1 cellular context compared by ENCODE assay signal in the genomic region with DNA sequence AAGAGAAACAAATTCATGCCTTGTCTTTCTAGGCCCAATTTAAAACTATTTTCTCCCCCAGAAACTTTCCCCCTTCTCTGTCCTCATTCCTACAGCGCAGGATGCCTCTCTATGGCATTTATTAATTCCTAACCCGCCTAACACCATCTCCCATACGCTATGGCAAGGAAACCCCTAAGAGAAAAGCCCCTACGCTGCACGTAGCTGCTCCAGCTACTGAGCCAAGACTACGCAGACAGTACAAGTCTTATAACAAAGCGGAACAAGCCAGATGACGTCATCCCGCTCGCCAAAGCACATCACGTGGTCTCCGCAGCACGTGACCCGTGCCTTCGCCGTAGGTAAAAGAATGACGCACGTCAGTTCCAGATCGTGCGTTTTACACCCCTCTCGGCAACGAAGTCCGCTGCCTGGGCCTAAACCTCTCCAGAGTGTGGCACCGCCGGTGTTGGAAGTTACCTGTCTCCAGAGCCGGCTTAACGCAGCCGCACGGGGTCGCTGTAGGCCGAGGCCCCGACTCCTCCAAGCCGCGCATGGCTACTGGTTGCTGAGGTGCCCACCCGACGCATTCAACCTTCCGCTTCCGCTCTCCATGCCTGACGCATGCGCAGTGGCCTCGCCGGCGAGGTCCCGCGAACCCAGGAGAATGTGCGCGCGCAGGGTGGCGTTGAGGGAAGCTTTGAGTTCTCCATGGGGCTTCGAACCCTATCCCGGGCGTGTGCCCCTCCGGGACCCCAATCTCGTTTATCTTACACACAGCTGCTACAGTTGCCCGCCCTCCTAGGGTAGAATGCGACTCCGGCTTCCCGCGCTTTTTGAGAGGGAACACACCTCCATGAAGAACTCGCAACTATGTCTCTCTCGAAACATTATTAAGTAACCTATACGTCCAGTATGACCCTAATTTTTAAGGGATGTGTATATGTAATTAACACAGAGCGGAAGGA.
TF ChIP-seq lines count a peak whose summit lies in the region.

TSS of gene TRMO (minus strand) at position 542 of the 947 bp plus-strand sequence. CDS start at position 535, 7 bp downstream.

TF ChIP-seq in GM12878, 131 proteins besides CTCF, POLR2A, EP300 and RAD21 (continued from another document and continues in another):
- TF ChIP-seq, protein P1, sequence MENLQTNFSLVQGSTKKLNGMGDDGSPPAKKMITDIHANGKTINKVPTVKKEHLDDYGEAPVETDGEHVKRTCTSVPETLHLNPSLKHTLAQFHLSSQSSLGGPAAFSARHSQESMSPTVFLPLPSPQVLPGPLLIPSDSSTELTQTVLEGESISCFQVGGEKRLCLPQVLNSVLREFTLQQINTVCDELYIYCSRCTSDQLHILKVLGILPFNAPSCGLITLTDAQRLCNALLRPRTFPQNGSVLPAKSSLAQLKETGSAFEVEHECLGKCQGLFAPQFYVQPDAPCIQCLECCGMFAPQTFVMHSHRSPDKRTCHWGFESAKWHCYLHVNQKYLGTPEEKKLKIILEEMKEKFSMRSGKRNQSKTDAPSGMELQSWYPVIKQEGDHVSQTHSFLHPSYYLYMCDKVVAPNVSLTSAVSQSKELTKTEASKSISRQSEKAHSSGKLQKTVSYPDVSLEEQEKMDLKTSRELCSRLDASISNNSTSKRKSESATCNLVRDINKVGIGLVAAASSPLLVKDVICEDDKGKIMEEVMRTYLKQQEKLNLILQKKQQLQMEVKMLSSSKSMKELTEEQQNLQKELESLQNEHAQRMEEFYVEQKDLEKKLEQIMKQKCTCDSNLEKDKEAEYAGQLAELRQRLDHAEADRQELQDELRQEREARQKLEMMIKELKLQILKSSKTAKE (IDR thresholded peaks at IDR 0.05; ENCODE audit: low read depth, poor library complexity, severe bottlenecking), result peak; percentile 95
- TF ChIP-seq E2F8 (IDR thresholded peaks at IDR 0.05; ENCODE audit: low read depth, partially characterized antibody), result peak; percentile 69
- peak; percentile 85 for TF ChIP-seq CBFB (IDR thresholded peaks at IDR 0.05; ENCODE audit: low read depth)
- no peak for TF ChIP-seq NR2C2 (IDR thresholded peaks at IDR 0.05; ENCODE audit: borderline replicate concordance, control insufficient read depth, insufficient read length, low read depth)
- TF ChIP-seq, protein P2, sequence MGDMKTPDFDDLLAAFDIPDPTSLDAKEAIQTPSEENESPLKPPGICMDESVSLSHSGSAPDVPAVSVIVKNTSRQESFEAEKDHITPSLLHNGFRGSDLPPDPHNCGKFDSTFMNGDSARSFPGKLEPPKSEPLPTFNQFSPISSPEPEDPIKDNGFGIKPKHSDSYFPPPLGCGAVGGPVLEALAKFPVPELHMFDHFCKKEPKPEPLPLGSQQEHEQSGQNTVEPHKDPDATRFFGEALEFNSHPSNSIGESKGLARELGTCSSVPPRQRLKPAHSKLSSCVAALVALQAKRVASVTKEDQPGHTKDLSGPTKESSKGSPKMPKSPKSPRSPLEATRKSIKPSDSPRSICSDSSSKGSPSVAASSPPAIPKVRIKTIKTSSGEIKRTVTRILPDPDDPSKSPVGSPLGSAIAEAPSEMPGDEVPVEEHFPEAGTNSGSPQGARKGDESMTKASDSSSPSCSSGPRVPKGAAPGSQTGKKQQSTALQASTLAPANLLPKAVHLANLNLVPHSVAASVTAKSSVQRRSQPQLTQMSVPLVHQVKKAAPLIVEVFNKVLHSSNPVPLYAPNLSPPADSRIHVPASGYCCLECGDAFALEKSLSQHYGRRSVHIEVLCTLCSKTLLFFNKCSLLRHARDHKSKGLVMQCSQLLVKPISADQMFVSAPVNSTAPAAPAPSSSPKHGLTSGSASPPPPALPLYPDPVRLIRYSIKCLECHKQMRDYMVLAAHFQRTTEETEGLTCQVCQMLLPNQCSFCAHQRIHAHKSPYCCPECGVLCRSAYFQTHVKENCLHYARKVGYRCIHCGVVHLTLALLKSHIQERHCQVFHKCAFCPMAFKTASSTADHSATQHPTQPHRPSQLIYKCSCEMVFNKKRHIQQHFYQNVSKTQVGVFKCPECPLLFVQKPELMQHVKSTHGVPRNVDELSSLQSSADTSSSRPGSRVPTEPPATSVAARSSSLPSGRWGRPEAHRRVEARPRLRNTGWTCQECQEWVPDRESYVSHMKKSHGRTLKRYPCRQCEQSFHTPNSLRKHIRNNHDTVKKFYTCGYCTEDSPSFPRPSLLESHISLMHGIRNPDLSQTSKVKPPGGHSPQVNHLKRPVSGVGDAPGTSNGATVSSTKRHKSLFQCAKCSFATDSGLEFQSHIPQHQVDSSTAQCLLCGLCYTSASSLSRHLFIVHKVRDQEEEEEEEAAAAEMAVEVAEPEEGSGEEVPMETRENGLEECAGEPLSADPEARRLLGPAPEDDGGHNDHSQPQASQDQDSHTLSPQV (IDR thresholded peaks at IDR 0.05), result peak; percentile 90
- peak; percentile 88; the same call in 1 of the 2 replicates for TF ChIP-seq POLR2AphosphoS2 (IDR thresholded peaks at IDR 0.05; ENCODE audit: low read depth, low read length)
- peak; percentile 55; the same call in 1 of the 2 replicates for TF ChIP-seq ZNF217 (IDR thresholded peaks at IDR 0.05)
- no peak for TF ChIP-seq CBX5 (IDR thresholded peaks at IDR 0.05; ENCODE audit: low read depth)
- no peak for TF ChIP-seq KAT2A (conservative IDR thresholded peaks at IDR 0.05; ENCODE audit: control insufficient read depth, low read depth, low read length)
- TF ChIP-seq USF2 (IDR thresholded peaks at IDR 0.05; ENCODE audit: borderline replicate concordance, low read depth, low read length), result peak; percentile 99
- peak; percentile 62; the same call in 1 of the 2 replicates for TF ChIP-seq SREBF1 (IDR thresholded peaks at IDR 0.05; ENCODE audit: low read length)
- TF ChIP-seq RFX5 (IDR thresholded peaks at IDR 0.05; ENCODE audit: low read depth, low read length), result 0 out of 2 replicates have a peak, but pooled peaks have one; percentile 52
- TF ChIP-seq REST (IDR thresholded peaks at IDR 0.05; ENCODE audit: low read depth, low read length), result 0 out of 2 replicates have a peak, but pooled peaks have one; percentile 43
- no peak for TF ChIP-seq CHD4 (IDR thresholded peaks at IDR 0.05)
- peak; percentile 46 for TF ChIP-seq HDAC6 (IDR thresholded peaks at IDR 0.05; ENCODE audit: unreplicated experiment)
- peak; percentile 32; the same call in 1 of the 2 replicates for TF ChIP-seq CEBPZ (IDR thresholded peaks at IDR 0.05; ENCODE audit: low read depth, low read length)
- TF ChIP-seq, protein P3, sequence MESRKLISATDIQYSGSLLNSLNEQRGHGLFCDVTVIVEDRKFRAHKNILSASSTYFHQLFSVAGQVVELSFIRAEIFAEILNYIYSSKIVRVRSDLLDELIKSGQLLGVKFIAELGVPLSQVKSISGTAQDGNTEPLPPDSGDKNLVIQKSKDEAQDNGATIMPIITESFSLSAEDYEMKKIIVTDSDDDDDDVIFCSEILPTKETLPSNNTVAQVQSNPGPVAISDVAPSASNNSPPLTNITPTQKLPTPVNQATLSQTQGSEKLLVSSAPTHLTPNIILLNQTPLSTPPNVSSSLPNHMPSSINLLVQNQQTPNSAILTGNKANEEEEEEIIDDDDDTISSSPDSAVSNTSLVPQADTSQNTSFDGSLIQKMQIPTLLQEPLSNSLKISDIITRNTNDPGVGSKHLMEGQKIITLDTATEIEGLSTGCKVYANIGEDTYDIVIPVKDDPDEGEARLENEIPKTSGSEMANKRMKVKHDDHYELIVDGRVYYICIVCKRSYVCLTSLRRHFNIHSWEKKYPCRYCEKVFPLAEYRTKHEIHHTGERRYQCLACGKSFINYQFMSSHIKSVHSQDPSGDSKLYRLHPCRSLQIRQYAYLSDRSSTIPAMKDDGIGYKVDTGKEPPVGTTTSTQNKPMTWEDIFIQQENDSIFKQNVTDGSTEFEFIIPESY (IDR thresholded peaks at IDR 0.05), result peak; percentile 67
- peak; percentile 65; the same call in 1 of the 2 replicates for TF ChIP-seq CHD2 (IDR thresholded peaks at IDR 0.05; ENCODE audit: borderline replicate concordance, low read depth, low read length)
- peak; percentile 91 for TF ChIP-seq SMAD1 (IDR thresholded peaks at IDR 0.05; ENCODE audit: low read depth, partially characterized antibody)
- no peak for TF ChIP-seq ZNF384 (IDR thresholded peaks at IDR 0.05; ENCODE audit: borderline replicate concordance, low read depth, low read length)
- no peak for TF ChIP-seq ZZZ3 (IDR thresholded peaks at IDR 0.05; ENCODE audit: control insufficient read depth, insufficient read length, low read depth)
- peak; percentile 94 for TF ChIP-seq LARP7 (IDR thresholded peaks at IDR 0.05)
